In the genomic region with DNA sequence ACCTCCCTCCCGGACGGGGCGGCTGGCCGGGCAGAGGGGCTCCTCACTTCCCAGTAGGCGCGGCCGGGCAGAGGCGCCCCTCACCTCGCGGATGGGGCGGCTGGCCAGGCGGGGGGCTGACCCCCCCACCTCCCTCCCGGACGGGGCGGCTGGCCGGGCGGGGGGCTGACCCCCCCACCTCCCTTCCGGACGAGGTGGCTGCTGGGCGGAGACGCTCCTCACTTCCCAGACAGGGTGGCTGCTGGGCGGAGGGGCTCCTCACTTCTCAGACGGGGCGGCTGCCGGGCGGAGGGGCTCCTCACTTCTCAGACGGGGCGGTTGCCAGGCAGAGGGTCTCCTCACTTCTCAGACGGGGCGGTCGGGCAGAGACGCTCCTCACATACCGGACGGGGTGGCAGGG, we compare ENCODE assay signal across 2 cellular contexts.
DNase-seq lines count a peak whose midpoint lies in the region; ATAC-seq, FAIRE-seq and TF ChIP-seq lines count a peak whose summit lies in the region.
"Not testable (repeated sequence)": the region's sequence is repeated elsewhere in the genome, so short reads cannot be mapped to it uniquely, and the experiment has no call there.

No MANE protein-coding gene starts in this region.

- TF ChIP-seq RAD21 in K562 (CRISPR knock-in tag; conservative IDR thresholded peaks at IDR 0.05 in 1 of 2, IDR thresholded peaks at IDR 0.05 in 1 of 2), result not testable (repeated sequence)

- WGBS in K562 (ENCODE audit: insufficient coverage, low coverage, missing lambda C conversion rate), result 100% methylated on average over 6 of the region's 34 CpGs

- TF ChIP-seq POLR2A in K562 (conservative IDR thresholded peaks at IDR 0.05), result not testable (repeated sequence)

- H3K27ac Mint-ChIP-seq in CD14-positive monocyte, result not testable (repeated sequence)

- not testable (repeated sequence) for H3K4me3 ChIP-seq in K562

- not testable (repeated sequence) for ATAC-seq in K562

- H4K20me1 ChIP-seq in K562 (replicated peaks; ENCODE audit: control insufficient read depth, insufficient read depth, low read length), result not testable (repeated sequence)

- H3K27me3 ChIP-seq in K562 (ENCODE audit: control insufficient read depth in 2 of 2, insufficient read depth in 2 of 2, low read length in 2 of 2), result not testable (repeated sequence)

- CTCF ChIA-PET in K562 (lab: Yijun Ruan, JAX; ENCODE audit: low intra/inter-chr PET ratio), result not testable (repeated sequence)

- not testable (repeated sequence) for BruUV-seq in K562 (replicated peaks; lab: Mats Ljungman, UMichigan)

- not testable (repeated sequence) for H3K79me2 ChIP-seq in K562 (ENCODE audit: control insufficient read depth, insufficient read depth, low read length)

- not testable (repeated sequence) for H3K4me1 Mint-ChIP-seq in CD14-positive monocyte

- FAIRE-seq in K562 (lab: Jason Lieb, UNC), result not testable (repeated sequence)

- not testable (repeated sequence) for H3K9me1 ChIP-seq in K562 (ENCODE audit: control insufficient read depth, insufficient read depth, low read length)

- not testable (repeated sequence) for H3K4me3 Mint-ChIP-seq in CD14-positive monocyte

- not testable (repeated sequence) for H3K9me3 ChIP-seq in K562 (replicated peaks; ENCODE audit: control insufficient read depth, insufficient read depth, low read depth, low read length)

- H2AFZ ChIP-seq in K562 (ENCODE audit: low read depth, low read length), result not testable (repeated sequence)

- peaks cover 58% of the 10 kb centered on the region for H3K36me3 ChIP-seq in K562 (ENCODE audit: control insufficient read depth, insufficient read depth, low read length)

- not testable (repeated sequence) for H3K27me3 Mint-ChIP-seq in CD14-positive monocyte (ENCODE audit: low read depth in 3 of 3)

- in situ Hi-C loops in K562 (cut with MboI), result not testable (repeated sequence)

- not testable (repeated sequence) for H3K4me1 ChIP-seq in K562 (replicated peaks in 1 of 2; ENCODE audit: control insufficient read depth in 2 of 2, insufficient read depth in 2 of 2, low read length in 2 of 2)

- not testable (repeated sequence) for H3K4me2 ChIP-seq in K562 (ENCODE audit: insufficient read depth, low read length)

- TF ChIP-seq CTCF in CD14-positive monocyte (IDR thresholded peaks at IDR 0.05); K562 (IDR thresholded peaks at IDR 0.05 in 2 of 3, conservative IDR thresholded peaks at IDR 0.05 in 1 of 3; ENCODE audit: insufficient read depth in 2 of 3, low read depth in 1 of 3, low read length in 3 of 3): not testable (repeated sequence)

- not testable (repeated sequence) for TF ChIP-seq EP300 in K562 (IDR thresholded peaks at IDR 0.05; ENCODE audit: low read length)

- not testable (repeated sequence) for H3K9me3 Mint-ChIP-seq in CD14-positive monocyte

- H3K27ac ChIP-seq in K562 (ENCODE audit: extremely low read depth, low read depth, low read length), result not testable (repeated sequence)

- peak; percentile 42 for DNase-seq in CD14-positive monocyte (ENCODE audit: low spot score)
- not testable (repeated sequence) for DNase-seq in K562 (ENCODE audit: extremely low read depth in 1 of 4, low spot score in 3 of 4)

- H3K9ac ChIP-seq in K562 (ENCODE audit: insufficient read depth in 1 of 2, low read depth in 2 of 2, low read length in 2 of 2), result not testable (repeated sequence)

- intact Hi-C loops in CD14-positive monocyte (cut with micrococcal nuclease); K562 (cut with micrococcal nuclease): not testable (repeated sequence)

- POLR2A ChIA-PET in K562 (lab: Yijun Ruan, JAX), result not testable (repeated sequence)

- H3K36me3 Mint-ChIP-seq in CD14-positive monocyte, result peaks cover 50 to 72% of the 10 kb centered on the region in 2 donors

TF ChIP-seq in K562, 482 proteins besides CTCF, POLR2A, EP300 and RAD21:
- TF ChIP-seq, protein P1, sequence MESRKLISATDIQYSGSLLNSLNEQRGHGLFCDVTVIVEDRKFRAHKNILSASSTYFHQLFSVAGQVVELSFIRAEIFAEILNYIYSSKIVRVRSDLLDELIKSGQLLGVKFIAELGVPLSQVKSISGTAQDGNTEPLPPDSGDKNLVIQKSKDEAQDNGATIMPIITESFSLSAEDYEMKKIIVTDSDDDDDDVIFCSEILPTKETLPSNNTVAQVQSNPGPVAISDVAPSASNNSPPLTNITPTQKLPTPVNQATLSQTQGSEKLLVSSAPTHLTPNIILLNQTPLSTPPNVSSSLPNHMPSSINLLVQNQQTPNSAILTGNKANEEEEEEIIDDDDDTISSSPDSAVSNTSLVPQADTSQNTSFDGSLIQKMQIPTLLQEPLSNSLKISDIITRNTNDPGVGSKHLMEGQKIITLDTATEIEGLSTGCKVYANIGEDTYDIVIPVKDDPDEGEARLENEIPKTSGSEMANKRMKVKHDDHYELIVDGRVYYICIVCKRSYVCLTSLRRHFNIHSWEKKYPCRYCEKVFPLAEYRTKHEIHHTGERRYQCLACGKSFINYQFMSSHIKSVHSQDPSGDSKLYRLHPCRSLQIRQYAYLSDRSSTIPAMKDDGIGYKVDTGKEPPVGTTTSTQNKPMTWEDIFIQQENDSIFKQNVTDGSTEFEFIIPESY (CRISPR knock-in tag; IDR thresholded peaks at IDR 0.05), result 0 out of 2 replicates have a peak, but pooled peaks have one; percentile 6
